ENCODE assay signal across 16 cellular contexts in the genomic region with DNA sequence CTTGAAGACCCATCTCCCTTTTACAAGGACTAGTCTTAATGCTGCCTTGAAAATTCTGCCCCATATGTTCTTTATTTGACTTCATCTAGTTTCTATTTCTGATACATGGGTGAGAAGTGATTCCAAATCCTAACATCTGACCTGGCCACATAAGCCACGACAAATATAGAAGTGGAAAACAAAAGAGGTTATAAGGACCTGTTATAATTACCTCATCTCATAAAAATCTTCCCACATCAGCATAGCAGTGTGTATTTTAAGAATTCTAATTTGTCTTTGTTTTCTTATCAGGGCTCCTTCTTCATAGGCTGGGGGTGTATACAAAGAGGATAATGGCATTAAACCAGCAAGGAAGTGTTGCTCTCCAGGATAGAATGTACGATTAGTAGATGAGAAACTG.
DNase-seq lines count a peak whose midpoint lies in the region; ATAC-seq and TF ChIP-seq lines count a peak whose summit lies in the region.
"Had no signal": no experiment of that assay in that cellular context is flagged by ENCODE, and none has a peak within 500 bp of the region (broad histone marks: within the 10 kb centered on the region; RNA-seq: fewer than 3 reads in every experiment).

No MANE protein-coding gene starts in this region.

- no peaks in the 10 kb centered on the region for H3K9me3 ChIP-seq in right cardiac atrium (ENCODE audit: control insufficient read depth, low read length)
- H3K9me3 ChIP-seq: HAP-1 had no signal

- H3K4me3 ChIP-seq in right cardiac atrium (ENCODE audit: low read length): no peak overlapping the region
- H3K4me3 ChIP-seq in retinal pigment epithelial cell (ENCODE audit: low read length): no peak overlapping the region
- no peak overlapping the region for H3K4me3 ChIP-seq in dorsolateral prefrontal cortex
- H3K4me3 ChIP-seq: BLaER1, GM12878, GM23248, HAP-1 had no signal

- peaks cover 2% of the 10 kb centered on the region for H3K4me1 ChIP-seq in right cardiac atrium (ENCODE audit: control insufficient read depth, insufficient read depth, low read length)
- H3K4me1 ChIP-seq: BLaER1, HAP-1 had no signal

- ATAC-seq in Right ventricle myocardium superior (ENCODE audit: poor library complexity): peak; percentile 38
- no peak for ATAC-seq in right cardiac atrium
- no peak for ATAC-seq in GM21529 (IDR thresholded peaks at IDR 0.05; ENCODE audit: unreplicated experiment)
- ATAC-seq: GM12878 had no signal

- no peak for DNase-seq in Right ventricle myocardium superior
- DNase-seq in right cardiac atrium: no peak
- DNase-seq in OCI-M1 (lab: John Stamatoyannopoulos, UW): peak; percentile 10
- peak; percentile 14 for DNase-seq in retinal pigment epithelial cell (ENCODE audit: low read depth)
- DNase-seq in dorsolateral prefrontal cortex: no peak
- DNase-seq in effector CD4-positive, alpha-beta T cell: no peak
- DNase-seq: CD4-positive, alpha-beta memory T cell; DMS79 treated with DMSO at 0.1 percent for 48 hours; EL; GM23248 had no signal

- no peak for TF ChIP-seq CTCF in retinal pigment epithelial cell (conservative IDR thresholded peaks at IDR 0.05; ENCODE audit: low read depth, low read length)
- no peak for TF ChIP-seq CTCF in dorsolateral prefrontal cortex (IDR thresholded peaks at IDR 0.05 in 54 of 56, conservative IDR thresholded peaks at IDR 0.05 in 2 of 56; ENCODE audit: low read depth in 1 of 56, partially characterized antibody in 56 of 56)

- H3K27ac ChIP-seq in right cardiac atrium (ENCODE audit: low read length) (no peak overlapping the region), dorsolateral prefrontal cortex (no peak overlapping the region)
- H3K27ac ChIP-seq: 22Rv1, BLaER1, GM23248, HL-60 had no signal

- intact Hi-C loops in Right ventricle myocardium superior (cut with DNase I): no loop called here
- intact Hi-C loops in right cardiac atrium (cut with DNase I): no loop called here
- intact Hi-C loops in dorsolateral prefrontal cortex (cut with DNase I): no loop called here

- H3K27me3 ChIP-seq in right cardiac atrium (ENCODE audit: control insufficient read depth, insufficient read depth): no peaks in the 10 kb centered on the region
- H3K27me3 ChIP-seq in dorsolateral prefrontal cortex: peaks cover 0 to 5% (median 0%) of the 10 kb centered on the region in 45 donors
- H3K27me3 ChIP-seq: BLaER1 had no signal

- WGBS in right cardiac atrium: 28% methylated on average over 2 of the region's 2 CpGs

Comparison
In these comparisons a context has a peak if more than half of its experiments do, and no peak if none do; other contexts are left out.
1. DNase-seq: peak in OCI-M1 (single experiment) and retinal pigment epithelial cell (single experiment); none in Right ventricle myocardium superior (single experiment), right cardiac atrium (0 of 3), dorsolateral prefrontal cortex (0 of 10) and effector CD4-positive, alpha-beta T cell (single experiment).